Comparison of ENCODE assay signal across 1 cellular context in the genomic region with DNA sequence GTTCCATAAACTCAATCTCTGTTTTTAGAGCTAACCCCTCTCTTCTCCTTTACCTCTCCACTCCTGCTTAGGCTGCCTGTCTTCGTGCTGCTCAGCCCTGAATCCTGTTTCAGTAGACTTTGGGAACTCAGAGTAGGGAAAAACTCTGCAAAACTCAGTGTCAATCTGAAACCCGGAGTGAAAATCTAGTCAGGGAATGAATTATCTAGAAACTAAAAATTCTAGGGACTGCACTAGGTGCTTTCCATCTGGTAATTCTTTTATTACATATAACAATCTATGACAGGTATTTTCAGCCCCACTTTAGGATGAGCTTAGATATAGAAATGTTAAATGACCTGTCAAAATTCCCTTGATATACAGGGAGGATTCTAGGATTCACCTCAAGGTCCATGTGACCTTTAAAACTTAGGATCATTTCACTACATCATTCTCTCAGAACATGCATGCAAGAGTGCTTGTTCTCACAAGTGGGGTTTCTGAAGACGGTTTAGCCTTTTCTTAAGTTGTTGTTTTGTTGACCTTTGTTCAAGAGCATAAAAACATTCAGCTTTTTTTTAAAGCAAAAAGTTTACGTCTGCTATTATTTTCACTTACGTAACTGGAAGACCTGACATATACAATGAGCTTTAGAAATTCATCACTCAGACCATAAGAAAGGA.
TF ChIP-seq lines count a peak whose summit lies in the region.

No MANE protein-coding gene starts in this region.

TF ChIP-seq in WTC11, 78 proteins besides CTCF, POLR2A, EP300 and RAD21 (continued from another document):
- TF ChIP-seq AFF4 (CRISPR knock-in tag; IDR thresholded peaks at IDR 0.05; ENCODE audit: borderline replicate concordance) (no peak), ZNF671 (CRISPR knock-in tag; IDR thresholded peaks at IDR 0.05) (no peak), JUN (CRISPR knock-in tag; IDR thresholded peaks at IDR 0.05) (no peak), NR2C2 (CRISPR knock-in tag; IDR thresholded peaks at IDR 0.05) (no peak), ZNF219 (CRISPR knock-in tag; IDR thresholded peaks at IDR 0.05; ENCODE audit: borderline replicate concordance) (no peak), MXD4 (CRISPR knock-in tag; IDR thresholded peaks at IDR 0.05; ENCODE audit: borderline replicate concordance) (no peak), ZNF138 (CRISPR knock-in tag; conservative IDR thresholded peaks at IDR 0.05) (no peak)
- TF ChIP-seq, protein P1, sequence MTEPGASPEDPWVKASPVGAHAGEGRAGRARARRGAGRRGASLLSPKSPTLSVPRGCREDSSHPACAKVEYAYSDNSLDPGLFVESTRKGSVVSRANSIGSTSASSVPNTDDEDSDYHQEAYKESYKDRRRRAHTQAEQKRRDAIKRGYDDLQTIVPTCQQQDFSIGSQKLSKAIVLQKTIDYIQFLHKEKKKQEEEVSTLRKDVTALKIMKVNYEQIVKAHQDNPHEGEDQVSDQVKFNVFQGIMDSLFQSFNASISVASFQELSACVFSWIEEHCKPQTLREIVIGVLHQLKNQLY (CRISPR knock-in tag; IDR thresholded peaks at IDR 0.05): no peak
